In the genomic region with DNA sequence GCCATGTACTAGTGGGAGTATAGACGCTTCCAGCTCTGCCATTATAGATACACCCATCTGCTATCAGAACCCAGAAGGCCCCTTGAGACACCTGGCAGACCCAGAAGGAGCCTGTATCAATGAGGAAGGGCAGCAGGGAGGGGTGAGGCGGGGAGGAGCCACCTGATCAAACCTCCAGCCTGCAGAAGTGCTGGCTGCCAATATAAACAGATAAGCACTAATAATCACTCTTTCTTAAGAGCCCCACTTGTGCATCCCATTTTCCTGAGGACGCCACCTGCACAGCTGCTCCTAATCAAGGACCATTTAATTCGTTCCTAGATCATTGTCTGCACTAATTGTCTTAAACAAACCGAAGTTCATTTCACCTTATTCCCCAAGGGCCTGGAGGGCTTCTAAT, we compare ENCODE assay signal across 26 cellular contexts.
DNase-seq lines count a peak whose midpoint lies in the region; ATAC-seq and FAIRE-seq lines count a peak whose summit lies in the region.
"Had no signal": no experiment of that assay in that cellular context is flagged by ENCODE, and none has a peak within 500 bp of the region (broad histone marks: within the 10 kb centered on the region; RNA-seq: fewer than 3 reads in every experiment).

No MANE protein-coding gene starts in this region.

- H3K4me1 ChIP-seq in small intestine (ENCODE audit: control insufficient read depth in 2 of 2, insufficient read depth in 1 of 2, low read depth in 1 of 2, low read length in 1 of 2), result peaks cover 0 to 3% of the 10 kb centered on the region in 2 donors
- H3K4me1 ChIP-seq: upper lobe of right lung had no signal

- FAIRE-seq in small intestine (lab: Jason Lieb, UNC), result no peak
- FAIRE-seq: bronchial epithelial cell, colon, G401.6 had no signal

- WGBS in small intestine, 3 donors, result 5 to 47% (median 23%) methylated on average over 5 of the region's 5 CpGs

- H3K36me3 ChIP-seq in small intestine (ENCODE audit: control insufficient read depth in 2 of 2, insufficient read depth in 2 of 2, low read length in 2 of 2), result no peaks in the 10 kb centered on the region
- H3K36me3 ChIP-seq: BLaER1 treated with 17β-estradiol and CSF1 and Interleukin-3, amounts not matched to agents 10 nM and 100 nM; suprapubic skin; upper lobe of right lung had no signal

- no peak overlapping the region for H3K4me3 ChIP-seq in small intestine (ENCODE audit: low read depth in 1 of 2, low read length in 2 of 2)
- H3K4me3 ChIP-seq: BLaER1 treated with 17β-estradiol and CSF1 and Interleukin-3, amounts not matched to agents 10 nM and 100 nM; GM23338; SK-N-MC; suprapubic skin; upper lobe of right lung had no signal

- in situ Hi-C loops in ACHN (cut with HindIII; ENCODE audit: low pct_ligation_motif_present, low pct_unique_long_range_greater_than_20kb, low sequenced_read_pairs), result no loop called here

- intact Hi-C loops in sciatic nerve (cut with DNase I), result no loop called here

- H3K27me3 ChIP-seq in small intestine (ENCODE audit: control insufficient read depth in 2 of 2, insufficient read depth in 2 of 2, low read length in 2 of 2), result no peaks in the 10 kb centered on the region

- no peak overlapping the region for H3K27ac ChIP-seq in small intestine (ENCODE audit: low read depth in 1 of 2, low read length in 1 of 2)
- H3K27ac ChIP-seq: BLaER1 treated with 17β-estradiol and CSF1 and Interleukin-3, amounts not matched to agents 10 nM and 100 nM; SK-N-MC; suprapubic skin; upper lobe of right lung had no signal

- peaks cover 2% of the 10 kb centered on the region for H3K9me3 ChIP-seq in small intestine (ENCODE audit: control insufficient read depth, low read depth)
- H3K9me3 ChIP-seq: upper lobe of right lung had no signal

- no peak for ATAC-seq in sciatic nerve
- ATAC-seq: GM23338, upper lobe of right lung had no signal

- DNase-seq in NCI-H1105 treated with DMSO at 0.1 percent for 48 hours (lab: John Stamatoyannopoulos, UW) (peak; percentile 99), NCI-H2029 (lab: John Stamatoyannopoulos, UW) (peak; percentile 82), NCI-H526 (lab: John Stamatoyannopoulos, UW) (peak; percentile 8 to 20), small intestine (peak; percentile 56), sciatic nerve (ENCODE audit: low spot score) (no peak), ACHN (no peak)
- no peak for DNase-seq in activated CD4-positive, alpha-beta T cell treated with anti-CD3 and anti-CD28 coated beads for 4 hours
- DNase-seq: activated B cell treated with CpG ODN at 0.5 μM for 24 hours; activated CD4-positive, alpha-beta T cell treated with anti-CD3 and anti-CD28 coated beads, Interleukin-2, amount 50 U/mL, for 4 hours; activated gamma-delta T cell treated with Interleukin-2 at 50 U/mL for 16 hours; activated naive CD8-positive, alpha-beta T cell treated with anti-CD3 and anti-CD28 coated beads, Interleukin-2, amount 10 ng/mL, durations not matched to agents 7 days and 5 days; activated T-cell treated with anti-CD3 and anti-CD28 coated beads, Interleukin-2, amount 50 U/mL, for 48 hours; aorta; DMS53; Kasumi-1; NCI-H2081 treated with DMSO at 0.1 percent for 48 hours; stimulated activated naive CD4-positive, alpha-beta T cell; T-helper 1 cell; upper lobe of right lung had no signal

Comparison
In these comparisons a context has a peak if more than half of its experiments do, and no peak if none do; other contexts are left out.
1. DNase-seq: peak in NCI-H1105 treated with DMSO at 0.1 percent for 48 hours (single experiment), NCI-H2029 (single experiment), NCI-H526 (2 of 2) and small intestine (single experiment); none in sciatic nerve (single experiment), ACHN (single experiment) and activated CD4-positive, alpha-beta T cell treated with anti-CD3 and anti-CD28 coated beads for 4 hours (0 of 2).